In genomic region chr2:42494434-42495233, GRCh38 we compare ENCODE assay signal across 1 cellular context.
A peak's percentile ranks its signal among the peaks of the same experiment; 100 is the strongest.
TF ChIP-seq lines count a peak whose summit lies in the region.

No MANE protein-coding gene starts in this region.

TF ChIP-seq in K562, 482 proteins besides CTCF, POLR2A, EP300 and RAD21 (continued from another document and continues in another):
- TF ChIP-seq E2F8 (IDR thresholded peaks at IDR 0.05; ENCODE audit: low read depth, partially characterized antibody), result no peak
- no peak for TF ChIP-seq GTF2F1 (IDR thresholded peaks at IDR 0.05; ENCODE audit: low read depth, low read length)
- TF ChIP-seq CUX1 (CRISPR knock-in tag; IDR thresholded peaks at IDR 0.05), result no peak
- no peak for TF ChIP-seq ZNF511 (CRISPR knock-in tag; IDR thresholded peaks at IDR 0.05)
- TF ChIP-seq ZNF589 (CRISPR knock-in tag; IDR thresholded peaks at IDR 0.05; ENCODE audit: low read depth), result no peak
- no peak for TF ChIP-seq TFAM (CRISPR knock-in tag; conservative IDR thresholded peaks at IDR 0.05)
- no peak for TF ChIP-seq BMI1 (IDR thresholded peaks at IDR 0.05; ENCODE audit: low read length)
- no peak for TF ChIP-seq ZNF507 (tag; conservative IDR thresholded peaks at IDR 0.05)
- TF ChIP-seq TCF7L2 (IDR thresholded peaks at IDR 0.05; ENCODE audit: low read depth, low read length), result no peak
- no peak for TF ChIP-seq GATA2 (CRISPR knock-in tag; IDR thresholded peaks at IDR 0.05)
- TF ChIP-seq SIN3B (IDR thresholded peaks at IDR 0.05; ENCODE audit: low read depth), result no peak
- no peak for TF ChIP-seq NCOA2 (IDR thresholded peaks at IDR 0.05; ENCODE audit: partially characterized antibody in 2 of 2)
- TF ChIP-seq ZNF277 (CRISPR knock-in tag; IDR thresholded peaks at IDR 0.05; ENCODE audit: borderline replicate concordance), result no peak
- no peak for TF ChIP-seq TCF3 (CRISPR knock-in tag; IDR thresholded peaks at IDR 0.05)
- TF ChIP-seq JUNB (CRISPR knock-in tag; conservative IDR thresholded peaks at IDR 0.05), result no peak
- TF ChIP-seq ZNF609 (CRISPR knock-in tag; IDR thresholded peaks at IDR 0.05; ENCODE audit: borderline replicate concordance), result no peak
- TF ChIP-seq DDX20 (tag; IDR thresholded peaks at IDR 0.05; ENCODE audit: low read depth), result no peak
- TF ChIP-seq E2F4 (CRISPR knock-in tag; IDR thresholded peaks at IDR 0.05; ENCODE audit: low read depth), result no peak
- no peak for TF ChIP-seq ZNF717 (CRISPR knock-in tag; IDR thresholded peaks at IDR 0.05)
- TF ChIP-seq THRA (IDR thresholded peaks at IDR 0.05), result no peak
- no peak for TF ChIP-seq CREB3 (tag; conservative IDR thresholded peaks at IDR 0.05; ENCODE audit: low read depth)
- no peak for TF ChIP-seq ZC3H11A (IDR thresholded peaks at IDR 0.05; ENCODE audit: low read depth, low read length)
- TF ChIP-seq CC2D1A (IDR thresholded peaks at IDR 0.05), result 0 out of 2 replicates have a peak, but pooled peaks have one; percentile 25
- no peak for TF ChIP-seq MCM2 (IDR thresholded peaks at IDR 0.05; ENCODE audit: low read depth)
- TF ChIP-seq ZNF740 (CRISPR knock-in tag; IDR thresholded peaks at IDR 0.05), result no peak
- no peak for TF ChIP-seq ZNF740 (tag; IDR thresholded peaks at IDR 0.05)
- TF ChIP-seq RCOR1 (IDR thresholded peaks at IDR 0.05; ENCODE audit: borderline replicate concordance in 1 of 2, low read depth in 2 of 2, low read length in 2 of 2), result peak in 1 of 2 experiments; percentile 17; a peak in 1 of 4 replicates
- no peak for TF ChIP-seq THRAP3 (IDR thresholded peaks at IDR 0.05; ENCODE audit: borderline replicate concordance)
- TF ChIP-seq ZNF41 (CRISPR knock-in tag; conservative IDR thresholded peaks at IDR 0.05), result no peak
- TF ChIP-seq PRMT5 (CRISPR knock-in tag; IDR thresholded peaks at IDR 0.05), result no peak
- TF ChIP-seq BACH1 (tag; IDR thresholded peaks at IDR 0.05), result no peak
- no peak for TF ChIP-seq CREB1 (IDR thresholded peaks at IDR 0.05)
- no peak for TF ChIP-seq CREB1 (CRISPR knock-in tag; IDR thresholded peaks at IDR 0.05)
- peak; percentile 73 for TF ChIP-seq TGIF2 (CRISPR knock-in tag; IDR thresholded peaks at IDR 0.05)
- TF ChIP-seq NR4A1 (CRISPR knock-in tag; IDR thresholded peaks at IDR 0.05), result no peak
- TF ChIP-seq NR4A1 (tag; IDR thresholded peaks at IDR 0.05), result no peak
- TF ChIP-seq CTCFL (IDR thresholded peaks at IDR 0.05; ENCODE audit: borderline replicate concordance, insufficient read depth, low read depth, low read length, poor library complexity, severe bottlenecking), result peak; percentile 11
- TF ChIP-seq FOXM1 (IDR thresholded peaks at IDR 0.05; ENCODE audit: low read depth), result no peak
- TF ChIP-seq FOXM1 (CRISPR knock-in tag; IDR thresholded peaks at IDR 0.05; ENCODE audit: low read depth), result peak; percentile 67; the same call in 1 of the 2 replicates
